10 cellular contexts compared by ENCODE assay signal in genomic region chr19:35213678-35214632, GRCh38. TPM values are rescaled to one million over a fixed set of nuclear protein-coding genes. Genes with fewer than 3 reads are reported as not detected.
DNase-seq lines count a peak whose midpoint lies in the region; ATAC-seq, FAIRE-seq and TF ChIP-seq lines count a peak whose summit lies in the region.
"Had no signal": no experiment of that assay in that cellular context is flagged by ENCODE, and none has a peak within 500 bp of the region (broad histone marks: within the 10 kb centered on the region; RNA-seq: fewer than 3 reads in every experiment).

No MANE protein-coding gene starts in this region.

- H3K4me1 Mint-ChIP-seq in activated T-helper 2 cell treated with anti-CD3 and anti-CD28 coated beads, Interferon-gamma antibody, Interleukin-2, Interleukin-4, amounts not matched to agents 10 μg/mL and 5 μg/mL and 100 μg/mL, durations not matched to agents 14 hours and 24 hours and 36 hours (ENCODE audit: low read depth) = peaks cover 41% of the 10 kb centered on the region

- no peak for TF ChIP-seq CTCF in liver (IDR thresholded peaks at IDR 0.05; ENCODE audit: low read depth, low read length, missing input control)
- TF ChIP-seq CTCF in HepG2 (CRISPR knock-in tag; IDR thresholded peaks at IDR 0.05) = no peak

- BruUV-seq in HepG2 (replicated peaks; lab: Mats Ljungman, UMichigan) = no TSS peak

- no peaks in the 10 kb centered on the region for H3K36me3 Mint-ChIP-seq in activated T-helper 2 cell treated with anti-CD3 and anti-CD28 coated beads, Interferon-gamma antibody, Interleukin-2, Interleukin-4, amounts not matched to agents 10 μg/mL and 5 μg/mL and 100 μg/mL, durations not matched to agents 14 hours and 24 hours and 36 hours (ENCODE audit: low read depth)

- no peak overlapping the region for H3K4me3 ChIP-seq in liver (ENCODE audit: low read depth in 1 of 3, low read length in 3 of 3)
- no peak overlapping the region for H3K4me3 ChIP-seq in HepG2 (replicated peaks in 1 of 3; ENCODE audit: insufficient read depth in 1 of 3, low read depth in 2 of 3, low read length in 3 of 3)
- H3K4me3 ChIP-seq in Jurkat, Clone E6-1 (ENCODE audit: low read length) = no peak overlapping the region

- peak overlapping the region; percentile 61 to 83 for H3K27ac ChIP-seq in liver (ENCODE audit: low read depth in 1 of 2, low read length in 2 of 2)
- no peak overlapping the region for H3K27ac ChIP-seq in HepG2 (ENCODE audit: extremely low read length, insufficient read depth, low read length)
- H3K27ac ChIP-seq: neutrophil had no signal

- no peak for TF ChIP-seq RAD21 in liver (IDR thresholded peaks at IDR 0.05)
- TF ChIP-seq RAD21 in HepG2 (CRISPR knock-in tag; IDR thresholded peaks at IDR 0.05) = no peak

- H3K9me3 Mint-ChIP-seq in activated T-helper 2 cell treated with anti-CD3 and anti-CD28 coated beads, Interferon-gamma antibody, Interleukin-2, Interleukin-4, amounts not matched to agents 10 μg/mL and 5 μg/mL and 100 μg/mL, durations not matched to agents 14 hours and 24 hours and 36 hours = peaks cover 2% of the 10 kb centered on the region

- no peak overlapping the region for H3K4me3 Mint-ChIP-seq in activated T-helper 2 cell treated with anti-CD3 and anti-CD28 coated beads, Interferon-gamma antibody, Interleukin-2, Interleukin-4, amounts not matched to agents 10 μg/mL and 5 μg/mL and 100 μg/mL, durations not matched to agents 14 hours and 24 hours and 36 hours (ENCODE audit: low read depth)

- intact Hi-C loops in HepG2 (cut with micrococcal nuclease; ENCODE audit: unreplicated experiment) = no loop called here
- intact Hi-C loops in activated T-helper 2 cell treated with anti-CD3 and anti-CD28 coated beads, Interferon-gamma antibody, Interleukin-2, Interleukin-4, amounts not matched to agents 10 μg/mL and 5 μg/mL and 100 μg/mL, durations not matched to agents 14 hours and 24 hours and 36 hours (cut with micrococcal nuclease) = no loop called here

- H3K4me1 ChIP-seq in liver (ENCODE audit: control insufficient read depth in 4 of 4, insufficient read depth in 4 of 4, low read length in 3 of 4) = peaks cover 0 to 3% (median under 1%) of the 10 kb centered on the region in 4 donors
- H3K4me1 ChIP-seq in HepG2 (ENCODE audit: insufficient read depth, low read length) = peaks cover 30% of the 10 kb centered on the region

- no peak for FAIRE-seq in HepG2 (lab: Jason Lieb, UNC)
- no peak for FAIRE-seq in RCC 7860 (lab: Jason Lieb, UNC)

- H2AFZ ChIP-seq in HepG2 (ENCODE audit: low read length) = no peak overlapping the region

- H3K4me2 ChIP-seq in HepG2 (ENCODE audit: low read depth, low read length) = no peak overlapping the region

- in situ Hi-C loops in HepG2 (cut with HindIII; ENCODE audit: extremely low pct_ligation_motif_present, low pct_unique_long_range_greater_than_20kb) = no loop called here

- H3K27me3 ChIP-seq in liver (ENCODE audit: control insufficient read depth in 4 of 4, insufficient read depth in 4 of 4, low read length in 3 of 4) (no peaks in the 10 kb centered on the region), HepG2 (ENCODE audit: control insufficient read depth in 1 of 2, insufficient read depth in 2 of 2, low read length in 2 of 2) (no peaks in the 10 kb centered on the region)

- no peak for DNase-seq in HepG2 (ENCODE audit: low spot score)
- peak; percentile 84 for DNase-seq in Jurkat, Clone E6-1 (ENCODE audit: low read depth, low spot score)
- peak; percentile 62 for DNase-seq in RCC 7860 (ENCODE audit: low spot score)
- peak; percentile 61 for DNase-seq in activated T-helper 2 cell treated with anti-CD3 and anti-CD28 coated beads, Interferon-gamma antibody, Interleukin-2, Interleukin-4, amounts not matched to agents 10 μg/mL and 5 μg/mL and 100 μg/mL, durations not matched to agents 14 hours and 24 hours and 36 hours (ENCODE audit: low spot score)
- peak; percentile 85 for DNase-seq in glomerular visceral epithelial cell (ENCODE audit: extremely low spot score)
- peak; percentile 56 to 83 (median 58) for DNase-seq in stimulated activated CD4-positive, alpha-beta T cell treated with anti-CD3 and anti-CD28 coated beads, Interleukin-12 subunit alpha, Interleukin-12 subunit beta, amount 100 ng/mL, for 48 hours (ENCODE audit: low read depth in 2 of 3, low spot score in 1 of 3)
- DNase-seq in inferior parietal cortex (ENCODE audit: extremely low spot score) = no peak

- no peaks in the 10 kb centered on the region for H3K79me2 ChIP-seq in HepG2 (ENCODE audit: insufficient read depth, low read length)

- 55% methylated on average over 21 of the region's 21 CpGs for WGBS in liver
- 43% methylated on average over 16 of the region's 21 CpGs for whole genome bisulfite sequencing in HepG2 (ENCODE audit: low lambda C conversion rate)

- peak overlapping the region; percentile 68 for H3K27ac Mint-ChIP-seq in activated T-helper 2 cell treated with anti-CD3 and anti-CD28 coated beads, Interferon-gamma antibody, Interleukin-2, Interleukin-4, amounts not matched to agents 10 μg/mL and 5 μg/mL and 100 μg/mL, durations not matched to agents 14 hours and 24 hours and 36 hours

- no peaks in the 10 kb centered on the region for H3K36me3 ChIP-seq in liver (ENCODE audit: control insufficient read depth in 4 of 4, insufficient read depth in 3 of 4, low read depth in 1 of 4, low read length in 3 of 4)
- H3K36me3 ChIP-seq in HepG2 (replicated peaks in 1 of 2; ENCODE audit: control insufficient read depth in 1 of 2, insufficient read depth in 2 of 2, low read length in 2 of 2) = no peaks in the 10 kb centered on the region
- H3K36me3 ChIP-seq: neutrophil had no signal

- no peak for TF ChIP-seq POLR2A in HepG2 (IDR thresholded peaks at IDR 0.05; ENCODE audit: insufficient read depth in 1 of 2, low read depth in 2 of 2, low read length in 2 of 2)

- POLR2A ChIA-PET in HepG2 (lab: Yijun Ruan, JAX) = no interaction called here

- TF ChIP-seq EP300 in HepG2 (IDR thresholded peaks at IDR 0.05; ENCODE audit: low read depth in 2 of 2, low read length in 2 of 2) (no peak), HepG2 (CRISPR knock-in tag; IDR thresholded peaks at IDR 0.05; ENCODE audit: borderline replicate concordance) (no peak)

- ATAC-seq in HepG2 = no peak

- H3K9me3 ChIP-seq in liver (ENCODE audit: control insufficient read depth in 4 of 4, low read length in 3 of 4) = no peaks in the 10 kb centered on the region
- H3K9me3 ChIP-seq in HepG2 (ENCODE audit: low read length) = no peaks in the 10 kb centered on the region
- H3K9me3 ChIP-seq: neutrophil had no signal

- H3K9ac ChIP-seq in liver (ENCODE audit: low read depth in 1 of 2, low read length in 2 of 2) (no peak overlapping the region), HepG2 (ENCODE audit: insufficient read depth, low read depth, low read length) (no peak overlapping the region)

- H3K27me3 Mint-ChIP-seq in activated T-helper 2 cell treated with anti-CD3 and anti-CD28 coated beads, Interferon-gamma antibody, Interleukin-2, Interleukin-4, amounts not matched to agents 10 μg/mL and 5 μg/mL and 100 μg/mL, durations not matched to agents 14 hours and 24 hours and 36 hours (ENCODE audit: low read depth) = no peaks in the 10 kb centered on the region

- H4K20me1 ChIP-seq in HepG2 (ENCODE audit: insufficient read depth, low read length) = no peaks in the 10 kb centered on the region

- CTCF ChIA-PET in HepG2 (lab: Yijun Ruan, JAX; ENCODE audit: low intra/inter-chr PET ratio, low total read pairs) = no interaction called here

RNA-seq across cellular contexts. Expression of gene FAM187B, which starts 14.6 kb away (rescaled TPM):
- total RNA-seq in liver (under 1 TPM in 1 of 2 donors, not detected in 1; 0.17 TPM), HepG2 (2016; rRNA removed; fragmentation: Illumina TruSeq; extraction: Trizol) (not detected in 2 replicates)
- polyA plus RNA-seq in liver (not detected), HepG2 (2011; rRNA removed) (not detected in 2 replicates)
- total RNA-seq in HepG2 (2016; cell fraction: cytosol; rRNA removed; fragmentation: Illumina TruSeq; extraction: Trizol; ENCODE audit: low read depth) = not detected in 2 replicates
- total RNA-seq in HepG2 (2016; cell fraction: insoluble cytoplasmic fraction; rRNA removed; fragmentation: Illumina TruSeq; extraction: Trizol) = not detected in 2 replicates
- total RNA-seq in HepG2 (2016; cell fraction: membrane; rRNA removed; fragmentation: Illumina TruSeq; extraction: Trizol) = not detected in 2 replicates
- total RNA-seq in HepG2 (2016; cell fraction: nucleus; rRNA removed; fragmentation: Illumina TruSeq; extraction: Trizol) = not detected in 2 replicates
- not detected in 2 replicates for polyA plus RNA-seq in HepG2 (2011; cell fraction: cytosol; rRNA removed)
- not detected in 2 replicates for polyA plus RNA-seq in HepG2 (2011; cell fraction: nucleus; rRNA removed)
- not detected in 2 replicates for polyA plus RNA-seq in HepG2 (2012)
- polyA plus RNA-seq in HepG2 (2016; cell fraction: cytosol; fragmentation: Illumina TruSeq; extraction: Trizol; ENCODE audit: low read depth) = not detected in 2 replicates
- polyA plus RNA-seq in HepG2 (2016; cell fraction: insoluble cytoplasmic fraction; fragmentation: Illumina TruSeq; extraction: Trizol; ENCODE audit: low read depth) = not detected in 2 replicates
- polyA plus RNA-seq in HepG2 (2016; cell fraction: membrane; fragmentation: Illumina TruSeq; extraction: Trizol; ENCODE audit: low read depth) = not detected in 2 replicates
- polyA plus RNA-seq in HepG2 (2016; cell fraction: nucleus; fragmentation: Illumina TruSeq; extraction: Trizol; ENCODE audit: insufficient read depth, low read depth) = not detected in 2 replicates
- not detected in 2 replicates for polyA minus RNA-seq in HepG2 (2011; rRNA and poly(A)+ RNA removed; ENCODE audit: low replicate concordance)
- polyA minus RNA-seq in HepG2 (2011; cell fraction: cytosol; rRNA and poly(A)+ RNA removed) = not detected in 2 replicates
- not detected in 2 replicates for polyA minus RNA-seq in HepG2 (2011; cell fraction: nucleus; rRNA and poly(A)+ RNA removed)
- not detected for polyA plus RNA-seq in Jurkat, Clone E6-1 (2012; ENCODE audit: insufficient read depth, insufficient read length)
- total RNA-seq in activated T-helper 2 cell treated with anti-CD3 and anti-CD28 coated beads, Interferon-gamma antibody, Interleukin-2, Interleukin-4, amounts not matched to agents 10 μg/mL and 5 μg/mL and 100 μg/mL, durations not matched to agents 14 hours and 24 hours and 36 hours = not detected in 2 replicates
- polyA plus RNA-seq: BJ had no signal

RNA-seq across cellular contexts. Expression of gene LSR, which starts 34.8 kb away (rescaled TPM):
- total RNA-seq in liver = 10 to 100 TPM; 33.7 to 48.6 TPM
- 100 to 1,000 TPM in 1 of 2 donors, 10 to 100 TPM in 1; 47.3 to 150 TPM for polyA plus RNA-seq in liver
- 14.2 and 29.2 TPM in 2 replicates for total RNA-seq in HepG2 (2016; rRNA removed; fragmentation: Illumina TruSeq; extraction: Trizol)
- 8.7 and 9.3 TPM in 2 replicates for total RNA-seq in HepG2 (2016; cell fraction: cytosol; rRNA removed; fragmentation: Illumina TruSeq; extraction: Trizol; ENCODE audit: low read depth)
- total RNA-seq in HepG2 (2016; cell fraction: insoluble cytoplasmic fraction; rRNA removed; fragmentation: Illumina TruSeq; extraction: Trizol) = 15.3 and 31.4 TPM in 2 replicates
- total RNA-seq in HepG2 (2016; cell fraction: membrane; rRNA removed; fragmentation: Illumina TruSeq; extraction: Trizol) = 15.2 and 21.9 TPM in 2 replicates
- total RNA-seq in HepG2 (2016; cell fraction: nucleus; rRNA removed; fragmentation: Illumina TruSeq; extraction: Trizol) = 43.9 and 48.2 TPM in 2 replicates
- polyA plus RNA-seq in HepG2 (2011; rRNA removed) = 79.2 and 111 TPM in 2 replicates
- polyA plus RNA-seq in HepG2 (2011; cell fraction: cytosol; rRNA removed) = 44.4 and 71.0 TPM in 2 replicates
- 93.8 and 94.9 TPM in 2 replicates for polyA plus RNA-seq in HepG2 (2011; cell fraction: nucleus; rRNA removed)
- polyA plus RNA-seq in HepG2 (2012) = 67.7 and 97.6 TPM in 2 replicates
- polyA plus RNA-seq in HepG2 (2016; cell fraction: cytosol; fragmentation: Illumina TruSeq; extraction: Trizol; ENCODE audit: low read depth) = 15.7 and 17.3 TPM in 2 replicates
- polyA plus RNA-seq in HepG2 (2016; cell fraction: insoluble cytoplasmic fraction; fragmentation: Illumina TruSeq; extraction: Trizol; ENCODE audit: low read depth) = 25.8 and 27.8 TPM in 2 replicates
- 21.9 and 23.9 TPM in 2 replicates for polyA plus RNA-seq in HepG2 (2016; cell fraction: membrane; fragmentation: Illumina TruSeq; extraction: Trizol; ENCODE audit: low read depth)
- polyA plus RNA-seq in HepG2 (2016; cell fraction: nucleus; fragmentation: Illumina TruSeq; extraction: Trizol; ENCODE audit: insufficient read depth, low read depth) = 110 and 128 TPM in 2 replicates
- polyA minus RNA-seq in HepG2 (2011; rRNA and poly(A)+ RNA removed; ENCODE audit: low replicate concordance) = 87.8 and 296 TPM in 2 replicates
- polyA minus RNA-seq in HepG2 (2011; cell fraction: cytosol; rRNA and poly(A)+ RNA removed) = 103 and 111 TPM in 2 replicates
- 64.0 and 64.9 TPM in 2 replicates for polyA minus RNA-seq in HepG2 (2011; cell fraction: nucleus; rRNA and poly(A)+ RNA removed)
- not detected for polyA plus RNA-seq in Jurkat, Clone E6-1 (2012; ENCODE audit: insufficient read depth, insufficient read length)
- total RNA-seq in activated T-helper 2 cell treated with anti-CD3 and anti-CD28 coated beads, Interferon-gamma antibody, Interleukin-2, Interleukin-4, amounts not matched to agents 10 μg/mL and 5 μg/mL and 100 μg/mL, durations not matched to agents 14 hours and 24 hours and 36 hours = 0.30 and 1.0 TPM in 2 replicates

RNA-seq across cellular contexts. Expression of gene USF2, which starts 54.8 kb away (rescaled TPM):
- total RNA-seq in liver (10 to 100 TPM; 31.6 to 80.2 TPM), HepG2 (2016; rRNA removed; fragmentation: Illumina TruSeq; extraction: Trizol) (44.8 and 54.9 TPM in 2 replicates)
- polyA plus RNA-seq in liver (10 to 100 TPM; 22.8 to 85.9 TPM), HepG2 (2011; rRNA removed) (94.9 and 106 TPM in 2 replicates)
- 85.6 and 90.7 TPM in 2 replicates for total RNA-seq in HepG2 (2016; cell fraction: cytosol; rRNA removed; fragmentation: Illumina TruSeq; extraction: Trizol; ENCODE audit: low read depth)
- total RNA-seq in HepG2 (2016; cell fraction: insoluble cytoplasmic fraction; rRNA removed; fragmentation: Illumina TruSeq; extraction: Trizol) = 38.6 and 58.5 TPM in 2 replicates
- 116 and 121 TPM in 2 replicates for total RNA-seq in HepG2 (2016; cell fraction: membrane; rRNA removed; fragmentation: Illumina TruSeq; extraction: Trizol)
- total RNA-seq in HepG2 (2016; cell fraction: nucleus; rRNA removed; fragmentation: Illumina TruSeq; extraction: Trizol) = 31.0 and 31.5 TPM in 2 replicates
- polyA plus RNA-seq in HepG2 (2011; cell fraction: cytosol; rRNA removed) = 72.5 and 101 TPM in 2 replicates
- 179 and 216 TPM in 2 replicates for polyA plus RNA-seq in HepG2 (2011; cell fraction: nucleus; rRNA removed)
- 59.3 and 80.8 TPM in 2 replicates for polyA plus RNA-seq in HepG2 (2012)
- polyA plus RNA-seq in HepG2 (2016; cell fraction: cytosol; fragmentation: Illumina TruSeq; extraction: Trizol; ENCODE audit: low read depth) = 180 and 204 TPM in 2 replicates
- polyA plus RNA-seq in HepG2 (2016; cell fraction: insoluble cytoplasmic fraction; fragmentation: Illumina TruSeq; extraction: Trizol; ENCODE audit: low read depth) = 76.3 and 81.0 TPM in 2 replicates
- 201 and 210 TPM in 2 replicates for polyA plus RNA-seq in HepG2 (2016; cell fraction: membrane; fragmentation: Illumina TruSeq; extraction: Trizol; ENCODE audit: low read depth)
- polyA plus RNA-seq in HepG2 (2016; cell fraction: nucleus; fragmentation: Illumina TruSeq; extraction: Trizol; ENCODE audit: insufficient read depth, low read depth) = 122 and 131 TPM in 2 replicates
- 64.5 and 74.9 TPM in 2 replicates for polyA minus RNA-seq in HepG2 (2011; rRNA and poly(A)+ RNA removed; ENCODE audit: low replicate concordance)
- polyA minus RNA-seq in HepG2 (2011; cell fraction: cytosol; rRNA and poly(A)+ RNA removed) = 28.8 and 32.4 TPM in 2 replicates
- 29.3 and 33.5 TPM in 2 replicates for polyA minus RNA-seq in HepG2 (2011; cell fraction: nucleus; rRNA and poly(A)+ RNA removed)
- 159 TPM for polyA plus RNA-seq in Jurkat, Clone E6-1 (2012; ENCODE audit: insufficient read depth, insufficient read length)
- 135 and 142 TPM in 2 replicates for total RNA-seq in activated T-helper 2 cell treated with anti-CD3 and anti-CD28 coated beads, Interferon-gamma antibody, Interleukin-2, Interleukin-4, amounts not matched to agents 10 μg/mL and 5 μg/mL and 100 μg/mL, durations not matched to agents 14 hours and 24 hours and 36 hours

RNA-seq across cellular contexts. Expression of gene FXYD5, which starts 59.4 kb away (rescaled TPM):
- total RNA-seq in liver (1 to 10 TPM; 2.2 to 2.8 TPM), HepG2 (2016; rRNA removed; fragmentation: Illumina TruSeq; extraction: Trizol) (not detected in 2 replicates)
- polyA plus RNA-seq in liver (10 to 100 TPM; 11.8 to 22.0 TPM), HepG2 (2011; rRNA removed) (0.65 and 0.91 TPM in 2 replicates)
- not detected in 2 replicates for total RNA-seq in HepG2 (2016; cell fraction: cytosol; rRNA removed; fragmentation: Illumina TruSeq; extraction: Trizol; ENCODE audit: low read depth)
- total RNA-seq in HepG2 (2016; cell fraction: insoluble cytoplasmic fraction; rRNA removed; fragmentation: Illumina TruSeq; extraction: Trizol) = not detected in 2 replicates
- total RNA-seq in HepG2 (2016; cell fraction: membrane; rRNA removed; fragmentation: Illumina TruSeq; extraction: Trizol) = not detected in 2 replicates
- not detected in 2 replicates for total RNA-seq in HepG2 (2016; cell fraction: nucleus; rRNA removed; fragmentation: Illumina TruSeq; extraction: Trizol)
- 1.2 TPM in 2 replicates for polyA plus RNA-seq in HepG2 (2011; cell fraction: cytosol; rRNA removed)
- 0.64 and 1.2 TPM in 2 replicates for polyA plus RNA-seq in HepG2 (2011; cell fraction: nucleus; rRNA removed)
- 1.1 and 2.2 TPM in 2 replicates for polyA plus RNA-seq in HepG2 (2012)
- polyA plus RNA-seq in HepG2 (2016; cell fraction: cytosol; fragmentation: Illumina TruSeq; extraction: Trizol; ENCODE audit: low read depth) = 0.53 and 0.72 TPM in 2 replicates
- 0.29 TPM in 1 of 2 replicates, not detected in the other for polyA plus RNA-seq in HepG2 (2016; cell fraction: insoluble cytoplasmic fraction; fragmentation: Illumina TruSeq; extraction: Trizol; ENCODE audit: low read depth)
- polyA plus RNA-seq in HepG2 (2016; cell fraction: membrane; fragmentation: Illumina TruSeq; extraction: Trizol; ENCODE audit: low read depth) = 0.47 TPM in 1 of 2 replicates, not detected in the other
- 0.89 TPM in 1 of 2 replicates, not detected in the other for polyA plus RNA-seq in HepG2 (2016; cell fraction: nucleus; fragmentation: Illumina TruSeq; extraction: Trizol; ENCODE audit: insufficient read depth, low read depth)
- polyA minus RNA-seq in HepG2 (2011; rRNA and poly(A)+ RNA removed; ENCODE audit: low replicate concordance) = 0.60 and 172 TPM in 2 replicates
- not detected in 2 replicates for polyA minus RNA-seq in HepG2 (2011; cell fraction: cytosol; rRNA and poly(A)+ RNA removed)
- not detected in 2 replicates for polyA minus RNA-seq in HepG2 (2011; cell fraction: nucleus; rRNA and poly(A)+ RNA removed)
- 116 TPM for polyA plus RNA-seq in Jurkat, Clone E6-1 (2012; ENCODE audit: insufficient read depth, insufficient read length)
- total RNA-seq in activated T-helper 2 cell treated with anti-CD3 and anti-CD28 coated beads, Interferon-gamma antibody, Interleukin-2, Interleukin-4, amounts not matched to agents 10 μg/mL and 5 μg/mL and 100 μg/mL, durations not matched to agents 14 hours and 24 hours and 36 hours = 257 and 271 TPM in 2 replicates

Comparison
In these comparisons a context has a peak if more than half of its experiments do, and no peak if none do; other contexts are left out.
1. DNase-seq: peak in Jurkat, Clone E6-1 (single experiment), RCC 7860 (single experiment), activated T-helper 2 cell treated with anti-CD3 and anti-CD28 coated beads, Interferon-gamma antibody, Interleukin-2, Interleukin-4, amounts not matched to agents 10 μg/mL and 5 μg/mL and 100 μg/mL, durations not matched to agents 14 hours and 24 hours and 36 hours (single experiment), glomerular visceral epithelial cell (single experiment) and stimulated activated CD4-positive, alpha-beta T cell treated with anti-CD3 and anti-CD28 coated beads, Interleukin-12 subunit alpha, Interleukin-12 subunit beta, amount 100 ng/mL, for 48 hours (3 of 3); none in HepG2 (single experiment) and inferior parietal cortex (single experiment).